Comparison of ENCODE assay signal across 38 cellular contexts in genomic region chr3:197440717-197441303, GRCh38.
"Had no signal": no experiment of that assay in that cellular context is flagged by ENCODE, and none has a peak within 500 bp of the region (broad histone marks: within the 10 kb centered on the region; RNA-seq: fewer than 3 reads in every experiment).

No MANE protein-coding gene starts in this region.

- H3K36me3 ChIP-seq: ascending aorta, cardiac muscle cell had no signal

- H3K9me3 Mint-ChIP-seq: activated CD4-positive, alpha-beta memory T cell treated with anti-CD3 and anti-CD28 coated beads, Interleukin-2, amount 10 ng/mL, durations not matched to agents 7 days and 5 days; activated CD4-positive, alpha-beta T cell treated with anti-CD3 and anti-CD28 coated beads, Interleukin-2, amount 10 ng/mL, durations not matched to agents 7 days and 5 days; activated naive CD4-positive, alpha-beta T cell treated with anti-CD3 and anti-CD28 coated beads, Interleukin-2, amount 10 ng/mL, durations not matched to agents 7 days and 5 days; activated naive CD4-positive, alpha-beta T cell treated with anti-CD3 and anti-CD28 coated beads, Interleukin-2, amount 50 U/mL, for 24 hours; activated naive CD8-positive, alpha-beta T cell treated with anti-CD3 and anti-CD28 coated beads, Interleukin-2, amount 10 ng/mL, durations not matched to agents 7 days and 5 days; activated naive CD8-positive, alpha-beta T cell treated with anti-CD3 and anti-CD28 coated beads, Interleukin-2, amount 50 U/mL, for 24 hours; activated T-cell treated with anti-CD3 and anti-CD28 coated beads, Interleukin-2, amount 50 U/mL, for 24 hours; activated T-helper 2 cell treated with anti-CD3 and anti-CD28 coated beads, Interferon-gamma antibody, Interleukin-2, Interleukin-4, amounts not matched to agents 10 μg/mL and 5 μg/mL and 100 μg/mL, durations not matched to agents 14 hours and 24 hours and 36 hours; T-helper 1 cell treated with Interleukin-12 subunit alpha and Interleukin-12 subunit beta and Interleukin-4 antibody, amounts not matched to agents 30 μg/mL and 1 μg/mL, for 36 hours; T-helper 2 cell treated with Interferon-gamma antibody and Interleukin-4, amounts not matched to agents 5 μg/mL and 100 μg/mL, for 36 hours had no signal

- DNase-seq: activated CD4-positive, alpha-beta memory T cell treated with anti-CD3 and anti-CD28 coated beads, Interleukin-2, amount 10 ng/mL, durations not matched to agents 7 days and 5 days; activated CD4-positive, alpha-beta T cell treated with anti-CD3 and anti-CD28 coated beads for 1 hour; activated CD4-positive, alpha-beta T cell treated with anti-CD3 and anti-CD28 coated beads for 36 hours; activated CD4-positive, alpha-beta T cell treated with anti-CD3 and anti-CD28 coated beads for 48 hours; activated CD4-positive, alpha-beta T cell treated with anti-CD3 and anti-CD28 coated beads, Interleukin-2, amount 10 ng/mL, durations not matched to agents 7 days and 5 days; activated CD4-positive, alpha-beta T cell treated with anti-CD3 and anti-CD28 coated beads, Interleukin-2, amount 50 U/mL, for 48 hours; activated CD4-positive, CD25-positive, alpha-beta regulatory T cell; activated CD8-positive, alpha-beta memory T cell treated with anti-CD3 and anti-CD28 coated beads for 24 hours; activated CD8-positive, alpha-beta memory T cell treated with anti-CD3 and anti-CD28 coated beads, Interleukin-2, amount 10 ng/mL, durations not matched to agents 7 days and 5 days; activated CD8-positive, alpha-beta memory T cell treated with anti-CD3 and anti-CD28 coated beads, Interleukin-2, amount 50 U/mL, for 48 hours; activated CD8-positive, alpha-beta T cell treated with anti-CD3 and anti-CD28 coated beads, Interleukin-2, amount 10 ng/mL, durations not matched to agents 7 days and 5 days; activated effector memory CD4-positive, alpha-beta T cell treated with Interleukin-2 at 50 U/mL for 16 hours; activated gamma-delta T cell; activated naive CD4-positive, alpha-beta T cell treated with anti-CD3 and anti-CD28 coated beads, Interleukin-2, amount 10 ng/mL, durations not matched to agents 7 days and 5 days; activated naive CD4-positive, alpha-beta T cell treated with Interleukin-2 at 50 U/mL for 16 hours; activated naive CD8-positive, alpha-beta T cell treated with anti-CD3 and anti-CD28 coated beads, Interleukin-2, amount 10 ng/mL, durations not matched to agents 7 days and 5 days; activated naive CD8-positive, alpha-beta T cell treated with anti-CD3 and anti-CD28 coated beads, Interleukin-2, amount 50 U/mL, for 24 hours; activated T-cell treated with anti-CD3 and anti-CD28 coated beads, Interleukin-2, amount 50 U/mL, for 24 hours; activated T-cell treated with anti-CD3 and anti-CD28 coated beads, Interleukin-2, amount 50 U/mL, for 48 hours; amygdala; anterior cingulate cortex; central memory CD4-positive, alpha-beta T cell; SW 1271; T-helper 1 cell; T-helper 2 cell; T-helper 9 cell had no signal

- H3K4me3 Mint-ChIP-seq: activated CD4-positive, alpha-beta memory T cell treated with anti-CD3 and anti-CD28 coated beads, Interleukin-2, amount 10 ng/mL, durations not matched to agents 7 days and 5 days; activated CD4-positive, alpha-beta T cell treated with anti-CD3 and anti-CD28 coated beads for 36 hours; activated CD4-positive, alpha-beta T cell treated with anti-CD3 and anti-CD28 coated beads, Interleukin-2, amount 10 ng/mL, durations not matched to agents 7 days and 5 days; activated CD8-positive, alpha-beta memory T cell treated with anti-CD3 and anti-CD28 coated beads, Interleukin-2, amount 10 ng/mL, durations not matched to agents 7 days and 5 days; activated CD8-positive, alpha-beta T cell treated with anti-CD3 and anti-CD28 coated beads, Interleukin-2, amount 10 ng/mL, durations not matched to agents 7 days and 5 days; activated naive CD4-positive, alpha-beta T cell treated with anti-CD3 and anti-CD28 coated beads, Interleukin-2, amount 10 ng/mL, durations not matched to agents 7 days and 5 days; activated naive CD4-positive, alpha-beta T cell treated with anti-CD3 and anti-CD28 coated beads, Interleukin-2, amount 50 U/mL, for 24 hours; activated naive CD8-positive, alpha-beta T cell; activated naive CD8-positive, alpha-beta T cell treated with anti-CD3 and anti-CD28 coated beads, Interleukin-2, amount 10 ng/mL, durations not matched to agents 7 days and 5 days; activated naive CD8-positive, alpha-beta T cell treated with anti-CD3 and anti-CD28 coated beads, Interleukin-2, amount 50 U/mL, for 24 hours; activated T-cell treated with anti-CD3 and anti-CD28 coated beads, Interleukin-2, amount 50 U/mL, for 24 hours; brain; T-helper 1 cell treated with Interleukin-12 subunit alpha and Interleukin-12 subunit beta and Interleukin-4 antibody, amounts not matched to agents 30 μg/mL and 1 μg/mL, for 36 hours; T-helper 2 cell treated with Interferon-gamma antibody and Interleukin-4, amounts not matched to agents 5 μg/mL and 100 μg/mL, for 36 hours had no signal

- FAIRE-seq: bronchial epithelial cell, TTC549 had no signal

- H3K27ac ChIP-seq: ascending aorta, cardiac muscle cell, VCaP had no signal

- ATAC-seq: activated CD4-positive, alpha-beta T cell treated with anti-CD3 and anti-CD28 coated beads for 36 hours; activated CD4-positive, CD25-positive, alpha-beta regulatory T cell treated with anti-CD3 and anti-CD28 coated beads, Interleukin-2, amount 50 U/mL, for 24 hours; activated CD8-positive, alpha-beta memory T cell treated with anti-CD3 and anti-CD28 coated beads, Interleukin-2, amount 10 ng/mL, durations not matched to agents 7 days and 5 days; activated CD8-positive, alpha-beta T cell treated with anti-CD3 and anti-CD28 coated beads, Interleukin-2, amount 10 ng/mL, durations not matched to agents 7 days and 5 days; activated naive CD8-positive, alpha-beta T cell treated with anti-CD3 and anti-CD28 coated beads, Interleukin-2, amount 50 U/mL, for 24 hours had no signal

- H3K4me1 Mint-ChIP-seq: activated CD8-positive, alpha-beta memory T cell treated with anti-CD3 and anti-CD28 coated beads, Interleukin-2, amount 10 ng/mL, durations not matched to agents 7 days and 5 days; activated naive CD8-positive, alpha-beta T cell treated with anti-CD3 and anti-CD28 coated beads, Interleukin-2, amount 10 ng/mL, durations not matched to agents 7 days and 5 days had no signal

- H3K27me3 ChIP-seq: ascending aorta, cardiac muscle cell had no signal

- H3K4me3 ChIP-seq: ascending aorta, cardiac muscle cell had no signal

- H3K4me1 ChIP-seq: ascending aorta had no signal

- H3K36me3 Mint-ChIP-seq: activated CD8-positive, alpha-beta memory T cell treated with anti-CD3 and anti-CD28 coated beads, Interleukin-2, amount 10 ng/mL, durations not matched to agents 7 days and 5 days; activated naive CD4-positive, alpha-beta T cell treated with anti-CD3 and anti-CD28 coated beads, Interleukin-2, amount 10 ng/mL, durations not matched to agents 7 days and 5 days; activated naive CD4-positive, alpha-beta T cell treated with anti-CD3 and anti-CD28 coated beads, Interleukin-2, amount 50 U/mL, for 24 hours; activated naive CD8-positive, alpha-beta T cell; activated naive CD8-positive, alpha-beta T cell treated with anti-CD3 and anti-CD28 coated beads, Interleukin-2, amount 10 ng/mL, durations not matched to agents 7 days and 5 days; brain had no signal

- H3K27ac Mint-ChIP-seq: activated CD4-positive, alpha-beta memory T cell treated with anti-CD3 and anti-CD28 coated beads, Interleukin-2, amount 10 ng/mL, durations not matched to agents 7 days and 5 days; activated CD4-positive, alpha-beta T cell treated with anti-CD3 and anti-CD28 coated beads for 36 hours; activated CD4-positive, alpha-beta T cell treated with anti-CD3 and anti-CD28 coated beads, Interleukin-2, amount 10 ng/mL, durations not matched to agents 7 days and 5 days; activated CD8-positive, alpha-beta memory T cell treated with anti-CD3 and anti-CD28 coated beads, Interleukin-2, amount 10 ng/mL, durations not matched to agents 7 days and 5 days; activated CD8-positive, alpha-beta T cell treated with anti-CD3 and anti-CD28 coated beads, Interleukin-2, amount 10 ng/mL, durations not matched to agents 7 days and 5 days; activated naive CD4-positive, alpha-beta T cell treated with anti-CD3 and anti-CD28 coated beads, Interleukin-2, amount 10 ng/mL, durations not matched to agents 7 days and 5 days; activated naive CD4-positive, alpha-beta T cell treated with anti-CD3 and anti-CD28 coated beads, Interleukin-2, amount 50 U/mL, for 24 hours; activated naive CD8-positive, alpha-beta T cell; activated naive CD8-positive, alpha-beta T cell treated with anti-CD3 and anti-CD28 coated beads, Interleukin-2, amount 10 ng/mL, durations not matched to agents 7 days and 5 days; activated naive CD8-positive, alpha-beta T cell treated with anti-CD3 and anti-CD28 coated beads, Interleukin-2, amount 50 U/mL, for 24 hours; activated T-cell treated with anti-CD3 and anti-CD28 coated beads, Interleukin-2, amount 50 U/mL, for 24 hours; activated T-helper 2 cell treated with anti-CD3 and anti-CD28 coated beads, Interferon-gamma antibody, Interleukin-2, Interleukin-4, amounts not matched to agents 10 μg/mL and 5 μg/mL and 100 μg/mL, durations not matched to agents 14 hours and 24 hours and 36 hours; brain; T-helper 1 cell treated with Interleukin-12 subunit alpha and Interleukin-12 subunit beta and Interleukin-4 antibody, amounts not matched to agents 30 μg/mL and 1 μg/mL, for 36 hours; T-helper 2 cell treated with Interferon-gamma antibody and Interleukin-4, amounts not matched to agents 5 μg/mL and 100 μg/mL, for 36 hours had no signal

- H3K9me3 ChIP-seq: ascending aorta had no signal
